40 cellular contexts compared by ENCODE assay signal in genomic region chr4:54127660-54128059, GRCh38. TPM values are rescaled to one million over a fixed set of nuclear protein-coding genes. Genes with fewer than 3 reads are reported as not detected.
DNase-seq lines count a peak whose midpoint lies in the region; ATAC-seq, FAIRE-seq and TF ChIP-seq lines count a peak whose summit lies in the region.
"Had no signal": no experiment of that assay in that cellular context is flagged by ENCODE, and none has a peak within 500 bp of the region (broad histone marks: within the 10 kb centered on the region; RNA-seq: fewer than 3 reads in every experiment).

No MANE protein-coding gene starts in this region.

- WGBS in K562 (ENCODE audit: insufficient coverage, low coverage, missing lambda C conversion rate), result 0% methylated on average over 1 of the region's 1 CpG

- POLR2A ChIA-PET in HEK293 (lab: Yijun Ruan, JAX), result no interaction called here
- POLR2A ChIA-PET in K562 (lab: Yijun Ruan, JAX), result no interaction called here

- H4K20me1 ChIP-seq in K562 (replicated peaks; ENCODE audit: control insufficient read depth, insufficient read depth, low read length), result no peaks in the 10 kb centered on the region
- H4K20me1 ChIP-seq: BLaER1; BLaER1 treated with 17β-estradiol and CSF1 and Interleukin-3, amounts not matched to agents 10 nM and 100 nM had no signal

- BruUV-seq in K562 (replicated peaks; lab: Mats Ljungman, UMichigan), result no TSS peak

- H3K79me2 ChIP-seq in K562 (ENCODE audit: control insufficient read depth, insufficient read depth, low read length), result no peaks in the 10 kb centered on the region

- no peak for ATAC-seq in K562
- ATAC-seq: A549; CD8-positive, alpha-beta T cell had no signal

- H3K9me3 ChIP-seq in HEK293 (ENCODE audit: control insufficient read depth, insufficient read depth, low read depth, low read length), result no peaks in the 10 kb centered on the region
- no peaks in the 10 kb centered on the region for H3K9me3 ChIP-seq in K562 (replicated peaks; ENCODE audit: control insufficient read depth, insufficient read depth, low read depth, low read length)
- H3K9me3 ChIP-seq: BE2C had no signal

- peaks cover 15% of the 10 kb centered on the region for H3K27me3 Mint-ChIP-seq in activated naive CD4-positive, alpha-beta T cell treated with anti-CD3 and anti-CD28 coated beads, Interleukin-2, amount 50 U/mL, for 24 hours
- H3K27me3 Mint-ChIP-seq in activated naive CD4-positive, alpha-beta T cell treated with anti-CD3 and anti-CD28 coated beads for 36 hours (ENCODE audit: low read depth), result peaks cover 18% of the 10 kb centered on the region

- peaks cover 0 to 5% of the 10 kb centered on the region in 2 experiments; a peak in 2 of 5 replicates for H3K27me3 ChIP-seq in K562 (ENCODE audit: control insufficient read depth in 2 of 2, insufficient read depth in 2 of 2, low read length in 2 of 2)
- H3K27me3 ChIP-seq: BE2C; BLaER1; BLaER1 treated with 17β-estradiol and CSF1 and Interleukin-3, amounts not matched to agents 10 nM and 100 nM had no signal

- H3K4me3 ChIP-seq in HEK293 (ENCODE audit: low read depth, low read length) (no peak overlapping the region), K562 (no peak overlapping the region)
- H3K4me3 ChIP-seq: A549; BLaER1; BLaER1 treated with 17β-estradiol and CSF1 and Interleukin-3, amounts not matched to agents 10 nM and 100 nM had no signal

- no peak overlapping the region for H2AFZ ChIP-seq in K562 (ENCODE audit: low read depth, low read length)

- no peak for TF ChIP-seq EP300 in K562 (IDR thresholded peaks at IDR 0.05; ENCODE audit: low read length)

- H3K4me3 Mint-ChIP-seq in activated naive CD4-positive, alpha-beta T cell treated with anti-CD3 and anti-CD28 coated beads, Interleukin-2, amount 50 U/mL, for 24 hours, result no peak overlapping the region
- no peak overlapping the region for H3K4me3 Mint-ChIP-seq in activated naive CD4-positive, alpha-beta T cell treated with anti-CD3 and anti-CD28 coated beads for 36 hours
- H3K4me3 Mint-ChIP-seq: B cell; CD14-positive monocyte; CD4-positive, alpha-beta memory T cell; CD4-positive, alpha-beta T cell; CD4-positive, CD25-positive, alpha-beta regulatory T cell; CD8-positive, alpha-beta memory T cell; CD8-positive, alpha-beta T cell had no signal

- no peaks in the 10 kb centered on the region for H3K4me1 ChIP-seq in HEK293 (ENCODE audit: control insufficient read depth, insufficient read depth, low read length)
- no peaks in the 10 kb centered on the region for H3K4me1 ChIP-seq in K562 (replicated peaks in 1 of 2; ENCODE audit: control insufficient read depth in 2 of 2, insufficient read depth in 2 of 2, low read length in 2 of 2)
- H3K4me1 ChIP-seq: A549; BE2C; BLaER1; BLaER1 treated with 17β-estradiol and CSF1 and Interleukin-3, amounts not matched to agents 10 nM and 100 nM; Caco-2 had no signal

- no peaks in the 10 kb centered on the region for H3K36me3 ChIP-seq in HEK293 (ENCODE audit: control insufficient read depth in 2 of 2, insufficient read depth in 1 of 2, low read length in 2 of 2)
- H3K36me3 ChIP-seq in K562 (ENCODE audit: control insufficient read depth, insufficient read depth, low read length), result no peaks in the 10 kb centered on the region
- H3K36me3 ChIP-seq: BE2C; BLaER1; BLaER1 treated with 17β-estradiol and CSF1 and Interleukin-3, amounts not matched to agents 10 nM and 100 nM had no signal

- in situ Hi-C loops in K562 (cut with MboI), result no loop called here

- no peak overlapping the region for H3K4me2 ChIP-seq in K562 (ENCODE audit: insufficient read depth, low read length)
- H3K4me2 ChIP-seq: A549; BLaER1; BLaER1 treated with 17β-estradiol and CSF1 and Interleukin-3, amounts not matched to agents 10 nM and 100 nM had no signal

- no peaks in the 10 kb centered on the region for H3K4me1 Mint-ChIP-seq in activated naive CD4-positive, alpha-beta T cell treated with anti-CD3 and anti-CD28 coated beads, Interleukin-2, amount 50 U/mL, for 24 hours
- H3K4me1 Mint-ChIP-seq in activated naive CD4-positive, alpha-beta T cell treated with anti-CD3 and anti-CD28 coated beads for 36 hours (ENCODE audit: low read depth), result no peaks in the 10 kb centered on the region
- H3K4me1 Mint-ChIP-seq: B cell; CD14-positive monocyte; CD4-positive, alpha-beta memory T cell; CD4-positive, CD25-positive, alpha-beta regulatory T cell; CD8-positive, alpha-beta memory T cell had no signal

- TF ChIP-seq POLR2A in K562 (conservative IDR thresholded peaks at IDR 0.05), result no peak

- TF ChIP-seq CTCF in HEK293 (tag by site-specific recombination; IDR thresholded peaks at IDR 0.05) (no peak), K562 (IDR thresholded peaks at IDR 0.05 in 2 of 3, conservative IDR thresholded peaks at IDR 0.05 in 1 of 3; ENCODE audit: insufficient read depth in 2 of 3, low read depth in 1 of 3, low read length in 3 of 3) (no peak)

- CTCF ChIA-PET in activated naive CD4-positive, alpha-beta T cell treated with anti-CD3 and anti-CD28 coated beads for 36 hours (lab: Charles Lee), result no interaction called here
- CTCF ChIA-PET in HEK293 (lab: Yijun Ruan, JAX), result no interaction called here
- CTCF ChIA-PET in K562 (lab: Yijun Ruan, JAX; ENCODE audit: low intra/inter-chr PET ratio), result no interaction called here

- H3K36me3 Mint-ChIP-seq in activated naive CD4-positive, alpha-beta T cell treated with anti-CD3 and anti-CD28 coated beads, Interleukin-2, amount 50 U/mL, for 24 hours, result peaks cover 5% of the 10 kb centered on the region
- H3K36me3 Mint-ChIP-seq in activated naive CD4-positive, alpha-beta T cell treated with anti-CD3 and anti-CD28 coated beads for 36 hours (ENCODE audit: low read depth), result no peaks in the 10 kb centered on the region
- H3K36me3 Mint-ChIP-seq: CD14-positive monocyte; CD4-positive, CD25-positive, alpha-beta regulatory T cell; CD8-positive, alpha-beta T cell had no signal

- H3K9me1 ChIP-seq in K562 (ENCODE audit: control insufficient read depth, insufficient read depth, low read length), result no peaks in the 10 kb centered on the region

- DNase-seq in activated naive CD4-positive, alpha-beta T cell treated with anti-CD3 and anti-CD28 coated beads for 36 hours, result no peak
- DNase-seq in K562 (ENCODE audit: extremely low read depth in 1 of 4, low spot score in 3 of 4) (no peak), GDM1 (lab: John Stamatoyannopoulos, UW) (no peak), Kasumi-1 (lab: John Stamatoyannopoulos, UW) (no peak)
- DNase-seq: 8988T; ACHN; AML-193; BE2C; C1 segment of cervical spinal cord; Caco-2; Calu3; CD4-positive, alpha-beta memory T cell; CD4-positive, alpha-beta T cell; CD4-positive, CD25-positive, alpha-beta regulatory T cell; CD8-positive, alpha-beta memory T cell; CD8-positive, alpha-beta T cell; COR-L47; DMS 273 treated with DMSO at 0.1 percent for 48 hours; DMS153; DMS53; DMS79; DMS79 treated with DMSO at 0.1 percent for 48 hours; DND-41; EL had no signal

- intact Hi-C loops in activated naive CD4-positive, alpha-beta T cell treated with anti-CD3 and anti-CD28 coated beads for 36 hours (cut with micrococcal nuclease), result no loop called here
- intact Hi-C loops in K562 (cut with micrococcal nuclease), result no loop called here

- no peak for FAIRE-seq in K562 (lab: Jason Lieb, UNC)
- FAIRE-seq: A204.1, A549, D721Med had no signal

- peaks cover 19% of the 10 kb centered on the region for H3K9me3 Mint-ChIP-seq in activated naive CD4-positive, alpha-beta T cell treated with anti-CD3 and anti-CD28 coated beads, Interleukin-2, amount 50 U/mL, for 24 hours
- H3K9me3 Mint-ChIP-seq in activated naive CD4-positive, alpha-beta T cell treated with anti-CD3 and anti-CD28 coated beads for 36 hours, result peaks cover 18% of the 10 kb centered on the region

- no peak overlapping the region for H3K9ac ChIP-seq in K562 (ENCODE audit: insufficient read depth in 1 of 2, low read depth in 2 of 2, low read length in 2 of 2)
- H3K9ac ChIP-seq: BLaER1; BLaER1 treated with 17β-estradiol and CSF1 and Interleukin-3, amounts not matched to agents 10 nM and 100 nM had no signal

- H3K27ac ChIP-seq in HEK293 (ENCODE audit: extremely low read depth, low read depth, low read length) (no peak overlapping the region), K562 (ENCODE audit: extremely low read depth, low read depth, low read length) (no peak overlapping the region)
- H3K27ac ChIP-seq: 22Rv1; A549; BLaER1; BLaER1 treated with 17β-estradiol and CSF1 and Interleukin-3, amounts not matched to agents 10 nM and 100 nM; C4-2B had no signal

- peak overlapping the region; percentile 13 for H3K27ac Mint-ChIP-seq in activated naive CD4-positive, alpha-beta T cell treated with anti-CD3 and anti-CD28 coated beads, Interleukin-2, amount 50 U/mL, for 24 hours
- H3K27ac Mint-ChIP-seq in activated naive CD4-positive, alpha-beta T cell treated with anti-CD3 and anti-CD28 coated beads for 36 hours, result no peak overlapping the region
- H3K27ac Mint-ChIP-seq: B cell; CD14-positive monocyte; CD4-positive, alpha-beta T cell; CD4-positive, CD25-positive, alpha-beta regulatory T cell; CD8-positive, alpha-beta memory T cell; CD8-positive, alpha-beta T cell had no signal

- TF ChIP-seq RAD21 in K562 (CRISPR knock-in tag; conservative IDR thresholded peaks at IDR 0.05 in 1 of 2, IDR thresholded peaks at IDR 0.05 in 1 of 2), result no peak

TF ChIP-seq in HEK293, 187 proteins besides CTCF, POLR2A, EP300 and RAD21 (continues in another document):
- no peak for TF ChIP-seq ZBTB1 (tag by site-specific recombination; IDR thresholded peaks at IDR 0.05)

TF ChIP-seq in K562, 482 proteins besides CTCF, POLR2A, EP300 and RAD21:
- peak; percentile 61 for TF ChIP-seq RBM25 (IDR thresholded peaks at IDR 0.05; ENCODE audit: low read depth, low read length, severe bottlenecking)
- no peak for TF ChIP-seq KHSRP (IDR thresholded peaks at IDR 0.05)
- TF ChIP-seq ZNF146 (CRISPR knock-in tag; IDR thresholded peaks at IDR 0.05; ENCODE audit: unreplicated experiment), result peak; percentile 61
TF ChIP-seq in K562: peak in this region for 2.

RNA-seq across cellular contexts. Expression of gene GSX2, which starts 27.7 kb away (rescaled TPM):
- not detected for total RNA-seq in activated naive CD4-positive, alpha-beta T cell treated with anti-CD3 and anti-CD28 coated beads for 36 hours
- total RNA-seq in K562 (2011; cell fraction: chromatin; rRNA removed; ENCODE audit: low replicate concordance), result not detected in 2 replicates
- total RNA-seq in K562 (2011; cell fraction: nucleolus; rRNA removed), result not detected in 2 replicates
- not detected in 2 replicates for total RNA-seq in K562 (2011; cell fraction: nucleoplasm; rRNA removed)
- not detected in 2 replicates for total RNA-seq in K562 (2014; rRNA removed)
- total RNA-seq in K562 (2014; rRNA removed; fragmentation: Illumina TruSeq; extraction: Trizol), result not detected in 2 replicates
- total RNA-seq in K562 (2015; rRNA removed; fragmentation: Illumina TruSeq; extraction: Trizol), result not detected in 2 replicates
- not detected in 2 replicates for total RNA-seq in K562 (2021)
- polyA plus RNA-seq in K562 (2011; rRNA removed), result not detected in 2 replicates
- polyA plus RNA-seq in K562 (2011; cell fraction: cytosol; rRNA removed), result not detected in 2 replicates
- polyA plus RNA-seq in K562 (2011; cell fraction: nucleus; rRNA removed), result not detected in 2 replicates
- polyA plus RNA-seq in K562 (2012), result not detected in 2 replicates
- not detected in 2 replicates for polyA plus RNA-seq in K562 (2014; fragmentation: Illumina TruSeq; extraction: Trizol)
- polyA plus RNA-seq in K562 (2014; fragmentation: Nextera tagmentation; extraction: Ambion mirVana), result not detected
- not detected in 2 replicates for polyA plus RNA-seq in K562 (2014; rRNA removed)
- not detected in 2 replicates for polyA minus RNA-seq in K562 (2011; rRNA and poly(A)+ RNA removed)
- not detected in 2 replicates for polyA minus RNA-seq in K562 (2011; cell fraction: cytosol; rRNA and poly(A)+ RNA removed)
- not detected in 2 replicates for polyA minus RNA-seq in K562 (2011; cell fraction: nucleus; rRNA and poly(A)+ RNA removed)
- total RNA-seq: A172; A673; Caco-2; Calu3; CD4-positive, alpha-beta memory T cell; CD4-positive, alpha-beta T cell; CD4-positive, CD25-positive, alpha-beta regulatory T cell; CD8-positive, alpha-beta memory T cell; CD8-positive, alpha-beta T cell; Daoy had no signal
- polyA plus RNA-seq: A549; AG04450; BJ; CD14-positive monocyte; CD4-positive, alpha-beta memory T cell; CD4-positive, CD25-positive, alpha-beta regulatory T cell; CD8-positive, alpha-beta memory T cell had no signal
